17 cellular contexts compared by ENCODE assay signal in genomic region chr3:133851266-133851906, GRCh38. TPM values are rescaled to one million over a fixed set of nuclear protein-coding genes. Genes with fewer than 3 reads are reported as not detected.
DNase-seq lines count a peak whose midpoint lies in the region; ATAC-seq, FAIRE-seq and TF ChIP-seq lines count a peak whose summit lies in the region.
"Had no signal": no experiment of that assay in that cellular context is flagged by ENCODE, and none has a peak within 500 bp of the region (broad histone marks: within the 10 kb centered on the region; RNA-seq: fewer than 3 reads in every experiment).

No MANE protein-coding gene starts in this region.

- peak; percentile 80 for FAIRE-seq in GM19239 (lab: Jason Lieb, UNC)
- FAIRE-seq: RCC 7860 had no signal

- no peaks in the 10 kb centered on the region for H3K36me3 Mint-ChIP-seq in activated T-helper 1 cell treated with anti-CD3 and anti-CD28 coated beads, Interleukin-12 subunit alpha, Interleukin-12 subunit beta, Interleukin-2, Interleukin-4 antibody, amounts not matched to agents 30 ng/mL and 10 ng/mL and 1 ng/mL, durations not matched to agents 14 hours and 24 hours and 36 hours (ENCODE audit: low read depth)
- H3K36me3 Mint-ChIP-seq in T-cell: no peaks in the 10 kb centered on the region
- H3K36me3 Mint-ChIP-seq: CD8-positive, alpha-beta T cell; naive thymus-derived CD4-positive, alpha-beta T cell had no signal

- 68 to 77% (median 71%) methylated on average over 5 of the region's 5 CpGs for WGBS in psoas muscle, 3 donors

- ATAC-seq in GM18505 (IDR thresholded peaks at IDR 0.05; ENCODE audit: unreplicated experiment): no peak
- ATAC-seq in HG03025 (IDR thresholded peaks at IDR 0.05; ENCODE audit: low FRiP score, unreplicated experiment): peak; percentile 38
- no peak for ATAC-seq in psoas muscle
- ATAC-seq in T-cell (replicated peaks in 1 of 4): no peak
- ATAC-seq: CD8-positive, alpha-beta T cell; gastrocnemius medialis; naive thymus-derived CD4-positive, alpha-beta T cell had no signal

- CTCF ChIA-PET in T-cell (lab: Charles Lee): no interaction called here

- no peaks in the 10 kb centered on the region for H3K9me3 ChIP-seq in psoas muscle
- H3K9me3 ChIP-seq: gastrocnemius medialis, right lobe of liver, thyroid gland had no signal

- TF ChIP-seq POLR2A in GM18505 (IDR thresholded peaks at IDR 0.05; ENCODE audit: borderline replicate concordance, extremely low read depth, insufficient read depth, insufficient read length): peak; percentile 35

- H3K9me3 Mint-ChIP-seq in activated T-helper 1 cell treated with anti-CD3 and anti-CD28 coated beads, Interleukin-12 subunit alpha, Interleukin-12 subunit beta, Interleukin-2, Interleukin-4 antibody, amounts not matched to agents 30 ng/mL and 10 ng/mL and 1 ng/mL, durations not matched to agents 14 hours and 24 hours and 36 hours: no peaks in the 10 kb centered on the region
- H3K9me3 Mint-ChIP-seq in T-cell: peaks cover 0 to 5% (median 0%) of the 10 kb centered on the region in 3 donors
- H3K9me3 Mint-ChIP-seq: CD8-positive, alpha-beta T cell; T-helper 1 cell treated with Interleukin-12 subunit alpha and Interleukin-12 subunit beta and Interleukin-4 antibody, amounts not matched to agents 30 μg/mL and 1 μg/mL, for 36 hours had no signal

- DNase-seq in GM19239 (ENCODE audit: insufficient read length, low spot score): no peak
- no peak for DNase-seq in activated T-helper 1 cell treated with anti-CD3 and anti-CD28 coated beads, Interleukin-12 subunit alpha, Interleukin-12 subunit beta, Interleukin-2, Interleukin-4 antibody, amounts not matched to agents 30 ng/mL and 10 ng/mL and 1 ng/mL, durations not matched to agents 14 hours and 24 hours and 36 hours (ENCODE audit: low spot score)
- DNase-seq in NCI-H2081 treated with DMSO at 0.1 percent for 48 hours (lab: John Stamatoyannopoulos, UW): no peak
- no peak for DNase-seq in psoas muscle
- no peak for DNase-seq in T-cell
- DNase-seq: CD8-positive, alpha-beta T cell; effector CD8-positive, alpha-beta T cell; gastrocnemius medialis; MM.1S; naive thymus-derived CD4-positive, alpha-beta T cell; NCI-H446; right lobe of liver; thyroid gland had no signal

- peaks cover 6% of the 10 kb centered on the region for H3K4me1 Mint-ChIP-seq in activated T-helper 1 cell treated with anti-CD3 and anti-CD28 coated beads, Interleukin-12 subunit alpha, Interleukin-12 subunit beta, Interleukin-2, Interleukin-4 antibody, amounts not matched to agents 30 ng/mL and 10 ng/mL and 1 ng/mL, durations not matched to agents 14 hours and 24 hours and 36 hours (ENCODE audit: low read depth)
- H3K4me1 Mint-ChIP-seq in T-cell: no peaks in the 10 kb centered on the region
- H3K4me1 Mint-ChIP-seq: naive thymus-derived CD4-positive, alpha-beta T cell had no signal

- no peak overlapping the region for H3K27ac ChIP-seq in psoas muscle
- H3K27ac ChIP-seq: gastrocnemius medialis, right lobe of liver, thyroid gland had no signal

- intact Hi-C loops in activated T-helper 1 cell treated with anti-CD3 and anti-CD28 coated beads, Interleukin-12 subunit alpha, Interleukin-12 subunit beta, Interleukin-2, Interleukin-4 antibody, amounts not matched to agents 30 ng/mL and 10 ng/mL and 1 ng/mL, durations not matched to agents 14 hours and 24 hours and 36 hours (cut with micrococcal nuclease): no loop called here
- intact Hi-C loops in psoas muscle (cut with DNase I): no loop called here

- H3K4me3 Mint-ChIP-seq in activated T-helper 1 cell treated with anti-CD3 and anti-CD28 coated beads, Interleukin-12 subunit alpha, Interleukin-12 subunit beta, Interleukin-2, Interleukin-4 antibody, amounts not matched to agents 30 ng/mL and 10 ng/mL and 1 ng/mL, durations not matched to agents 14 hours and 24 hours and 36 hours: no peak overlapping the region
- no peak overlapping the region for H3K4me3 Mint-ChIP-seq in T-cell
- H3K4me3 Mint-ChIP-seq: CD8-positive, alpha-beta T cell; naive thymus-derived CD4-positive, alpha-beta T cell; T-helper 1 cell treated with Interleukin-12 subunit alpha and Interleukin-12 subunit beta and Interleukin-4 antibody, amounts not matched to agents 30 μg/mL and 1 μg/mL, for 36 hours had no signal

- no peaks in the 10 kb centered on the region for H3K4me1 ChIP-seq in psoas muscle
- H3K4me1 ChIP-seq: gastrocnemius medialis, right lobe of liver, thyroid gland had no signal

- peaks cover 5% of the 10 kb centered on the region for H3K27me3 Mint-ChIP-seq in activated T-helper 1 cell treated with anti-CD3 and anti-CD28 coated beads, Interleukin-12 subunit alpha, Interleukin-12 subunit beta, Interleukin-2, Interleukin-4 antibody, amounts not matched to agents 30 ng/mL and 10 ng/mL and 1 ng/mL, durations not matched to agents 14 hours and 24 hours and 36 hours (ENCODE audit: insufficient read depth)
- peaks cover 0 to 4% of the 10 kb centered on the region in 2 donors for H3K27me3 Mint-ChIP-seq in T-cell

- H3K4me3 ChIP-seq in psoas muscle: no peak overlapping the region
- H3K4me3 ChIP-seq: gastrocnemius medialis, right lobe of liver, thyroid gland had no signal

- H3K27me3 ChIP-seq in psoas muscle (ENCODE audit: insufficient read depth in 3 of 3, low read length in 2 of 3): no peaks in the 10 kb centered on the region
- H3K27me3 ChIP-seq: gastrocnemius medialis, right lobe of liver, thyroid gland had no signal

- H3K27ac Mint-ChIP-seq in activated T-helper 1 cell treated with anti-CD3 and anti-CD28 coated beads, Interleukin-12 subunit alpha, Interleukin-12 subunit beta, Interleukin-2, Interleukin-4 antibody, amounts not matched to agents 30 ng/mL and 10 ng/mL and 1 ng/mL, durations not matched to agents 14 hours and 24 hours and 36 hours: peak overlapping the region; percentile 24
- no peak overlapping the region for H3K27ac Mint-ChIP-seq in T-cell
- H3K27ac Mint-ChIP-seq: CD8-positive, alpha-beta T cell; naive thymus-derived CD4-positive, alpha-beta T cell; T-helper 1 cell treated with Interleukin-12 subunit alpha and Interleukin-12 subunit beta and Interleukin-4 antibody, amounts not matched to agents 30 μg/mL and 1 μg/mL, for 36 hours had no signal

- TF ChIP-seq CTCF in psoas muscle (IDR thresholded peaks at IDR 0.05): no peak

- POLR2A ChIA-PET in T-cell (lab: Charles Lee): no interaction called here

- H3K36me3 ChIP-seq in psoas muscle (ENCODE audit: insufficient read depth in 1 of 2, low read depth in 1 of 2): no peaks in the 10 kb centered on the region
- H3K36me3 ChIP-seq: gastrocnemius medialis, right lobe of liver, thyroid gland had no signal

RNA-seq across cellular contexts. Expression of gene RAB6B, which starts 44.3 kb away (rescaled TPM):
- 0.54 and 0.65 TPM in 2 replicates for total RNA-seq in activated T-helper 1 cell treated with anti-CD3 and anti-CD28 coated beads, Interleukin-12 subunit alpha, Interleukin-12 subunit beta, Interleukin-2, Interleukin-4 antibody, amounts not matched to agents 30 ng/mL and 10 ng/mL and 1 ng/mL, durations not matched to agents 14 hours and 24 hours and 36 hours
- total RNA-seq in psoas muscle: 1 to 10 TPM; 2.0 to 3.8 (median 3.4) TPM
- 1 to 10 TPM in 1 of 3 donors, under 1 TPM in 2; 0.93 to 1.3 (median 0.94) TPM for polyA plus RNA-seq in psoas muscle
- 1 to 10 TPM in 2 of 5 donors, under 1 TPM in 3; 0.23 to 2.4 (median 0.76) TPM for total RNA-seq in T-cell

RNA-seq across cellular contexts. Expression of gene SRPRB, which starts 45.8 kb away (rescaled TPM):
- 108 and 115 TPM in 2 replicates for total RNA-seq in activated T-helper 1 cell treated with anti-CD3 and anti-CD28 coated beads, Interleukin-12 subunit alpha, Interleukin-12 subunit beta, Interleukin-2, Interleukin-4 antibody, amounts not matched to agents 30 ng/mL and 10 ng/mL and 1 ng/mL, durations not matched to agents 14 hours and 24 hours and 36 hours
- total RNA-seq in psoas muscle (10 to 100 TPM; 28.0 to 52.3 (median 43.1) TPM), T-cell (10 to 100 TPM; 26.9 to 50.3 (median 45.6) TPM)
- polyA plus RNA-seq in psoas muscle: 10 to 100 TPM; 33.5 to 70.4 (median 48.9) TPM
